11 cellular contexts compared by ENCODE assay signal in genomic region chr17:39921323-39921722, GRCh38. TPM values are rescaled to one million over a fixed set of nuclear protein-coding genes. Genes with fewer than 3 reads are reported as not detected.
DNase-seq lines count a peak whose midpoint lies in the region; ATAC-seq and TF ChIP-seq lines count a peak whose summit lies in the region.
"Had no signal": no experiment of that assay in that cellular context is flagged by ENCODE, and none has a peak within 500 bp of the region (broad histone marks: within the 10 kb centered on the region; RNA-seq: fewer than 3 reads in every experiment).

No MANE protein-coding gene starts in this region.

- no peaks in the 10 kb centered on the region for H4K20me1 ChIP-seq in PC-3 (ENCODE audit: low read length)

- no peaks in the 10 kb centered on the region for H3K9me3 Mint-ChIP-seq in activated naive CD8-positive, alpha-beta T cell (ENCODE audit: low read depth)
- H3K9me3 Mint-ChIP-seq: type B pancreatic cell had no signal

- peak overlapping the region; percentile 98 for H3K27ac Mint-ChIP-seq in activated naive CD8-positive, alpha-beta T cell

- H3K4me1 ChIP-seq in PC-3 (ENCODE audit: insufficient read depth, low read length) (peaks cover 14% of the 10 kb centered on the region), spleen (peaks cover 17 to 81% (median 63%) of the 10 kb centered on the region in 6 donors), left lung (peaks cover 11 to 38% of the 10 kb centered on the region in 2 donors)

- no peaks in the 10 kb centered on the region for H3K27me3 Mint-ChIP-seq in activated naive CD8-positive, alpha-beta T cell
- H3K27me3 Mint-ChIP-seq: type B pancreatic cell had no signal

- intact Hi-C loops in PC-3 (cut with micrococcal nuclease) = no loop called here
- intact Hi-C loops in spleen (cut with DNase I; ENCODE audit: low total_unique reads) = no loop called here
- intact Hi-C loops in left lung (cut with DNase I) = no loop called here

- no peaks in the 10 kb centered on the region; the same call in 1 of the 2 replicates for H3K36me3 ChIP-seq in PC-3 (ENCODE audit: low read depth, low read length)
- H3K36me3 ChIP-seq in spleen = peaks cover 3 to 67% (median 40%) of the 10 kb centered on the region in 6 donors
- peaks cover 0 to 52% of the 10 kb centered on the region in 2 donors for H3K36me3 ChIP-seq in left lung

- H3K27me3 ChIP-seq in PC-3 (ENCODE audit: low read length) (no peaks in the 10 kb centered on the region), spleen (replicated peaks in 1 of 7) (no peaks in the 10 kb centered on the region), left lung (no peaks in the 10 kb centered on the region)

- peaks cover 86% of the 10 kb centered on the region for H3K4me1 Mint-ChIP-seq in activated naive CD8-positive, alpha-beta T cell (ENCODE audit: low read depth)

- no peaks in the 10 kb centered on the region for H3K9me2 ChIP-seq in PC-3 (replicated peaks; ENCODE audit: low read length)

- DNase-seq in GDM1 (lab: John Stamatoyannopoulos, UW) (peak; percentile 5), PC-3 (no peak), spleen (no peak), NCI-H1105 (lab: John Stamatoyannopoulos, UW) (no peak), ureter (ENCODE audit: low spot score) (no peak), left lung (no peak), GM19238 (ENCODE audit: insufficient read length, low spot score) (no peak)
- DNase-seq: DMS153, NCI-H1092 had no signal

- H3K9me3 ChIP-seq in PC-3 (ENCODE audit: low read length) (no peaks in the 10 kb centered on the region), spleen (no peaks in the 10 kb centered on the region), left lung (no peaks in the 10 kb centered on the region)

- POLR2A ChIA-PET in PC-3 (lab: Charles Lee; ENCODE audit: unreplicated experiment) = no interaction called here

- WGBS in spleen, 5 donors = 23 to 60% (median 49%) methylated on average over 5 of the region's 5 CpGs

- H3K4me2 ChIP-seq in PC-3 (ENCODE audit: low read length) = no peak overlapping the region

- no peak overlapping the region for H2AFZ ChIP-seq in PC-3 (ENCODE audit: low read length)

- peak overlapping the region; percentile 71 for H3K4me3 Mint-ChIP-seq in activated naive CD8-positive, alpha-beta T cell
- H3K4me3 Mint-ChIP-seq: type B pancreatic cell had no signal

- H3K27ac ChIP-seq in PC-3 (ENCODE audit: low read length) (no peak overlapping the region), spleen (peak overlapping the region in 6 of 8 donors; percentile 43 to 76 (median 70)), left lung (no peak overlapping the region)

- H3K4me3 ChIP-seq in PC-3 (ENCODE audit: low read length) (no peak overlapping the region), spleen (no peak overlapping the region), left lung (no peak overlapping the region)

- CTCF ChIA-PET in PC-3 (lab: Charles Lee) = no interaction called here

- ATAC-seq in PC-3 = no peak
- no peak for ATAC-seq in left lung

- TF ChIP-seq POLR2A in spleen (IDR thresholded peaks at IDR 0.05) = no peak

- BruUV-seq in PC-3 (replicated peaks; lab: Mats Ljungman, UMichigan) = TSS peak; percentile 50

- H3F3A ChIP-seq in PC-3 (ENCODE audit: low read length, unreplicated experiment) = no peaks in the 10 kb centered on the region

- peaks cover 15% of the 10 kb centered on the region for H3K79me2 ChIP-seq in PC-3 (ENCODE audit: low read length)

- peaks cover 14% of the 10 kb centered on the region for H3K36me3 Mint-ChIP-seq in activated naive CD8-positive, alpha-beta T cell

- no peak for TF ChIP-seq CTCF in PC-3 (conservative IDR thresholded peaks at IDR 0.05; ENCODE audit: low read depth, low read length)
- no peak for TF ChIP-seq CTCF in spleen (IDR thresholded peaks at IDR 0.05 in 8 of 11, conservative IDR thresholded peaks at IDR 0.05 in 3 of 11)
- TF ChIP-seq CTCF in left lung (IDR thresholded peaks at IDR 0.05) = no peak

- H3K9ac ChIP-seq in PC-3 (ENCODE audit: low read length) = no peak overlapping the region

RNA-seq across cellular contexts. Expression of gene GSDMB, which starts 2.9 kb away (rescaled TPM):
- total RNA-seq in PC-3 (2014; rRNA removed) (3.8 and 4.8 TPM in 2 replicates), spleen (10 to 100 TPM; 15.4 to 30.0 (median 21.4) TPM), ureter (57.7 TPM), left lung (10 to 100 TPM in 1 of 2 donors, 1 to 10 TPM in 1; 9.2 to 16.7 TPM)
- polyA plus RNA-seq in spleen = 10 to 100 TPM; 13.1 to 41.9 (median 18.2) TPM

RNA-seq across cellular contexts. Expression of gene ORMDL3, which starts 6.1 kb away (rescaled TPM):
- total RNA-seq in PC-3 (2014; rRNA removed) (27.0 and 27.4 TPM in 2 replicates), spleen (10 to 100 TPM; 48.0 to 77.6 (median 58.2) TPM), ureter (147 TPM), left lung (100 to 1,000 TPM in 1 of 2 donors, 10 to 100 TPM in 1; 47.6 to 107 TPM)
- polyA plus RNA-seq in spleen = 10 to 100 TPM; 34.7 to 44.0 (median 40.5) TPM

RNA-seq across cellular contexts. Expression of gene LRRC3C, which starts 6.2 kb away (rescaled TPM):
- total RNA-seq in PC-3 (2014; rRNA removed) = not detected in 2 replicates
- total RNA-seq in spleen = not detected
- polyA plus RNA-seq in spleen = under 1 TPM in 1 of 3 donors, not detected in 2; 0.08 TPM
- total RNA-seq in ureter = not detected
- total RNA-seq in left lung = not detected

RNA-seq across cellular contexts. Expression of gene GSDMA, which starts 41.5 kb away (rescaled TPM):
- total RNA-seq in PC-3 (2014; rRNA removed) (not detected in 2 replicates), spleen (1 to 10 TPM in 1 of 7 donors, under 1 TPM in 4, not detected in 2; 0.30 to 1.2 (median 0.50) TPM), ureter (2.4 TPM), left lung (under 1 TPM in 1 of 2 donors, not detected in 1; 0.76 TPM)
- polyA plus RNA-seq in spleen = under 1 TPM in 2 of 3 donors, not detected in 1; 0.07 to 0.24 TPM

RNA-seq across cellular contexts. Expression of gene ZPBP2, which starts 53.3 kb away (rescaled TPM):
- not detected in 2 replicates for total RNA-seq in PC-3 (2014; rRNA removed)
- total RNA-seq in spleen = under 1 TPM in 3 of 7 donors, not detected in 4; 0.16 to 0.46 (median 0.17) TPM
- under 1 TPM; 0.22 to 0.29 (median 0.24) TPM for polyA plus RNA-seq in spleen
- total RNA-seq in ureter = not detected
- not detected for total RNA-seq in left lung

Comparison
In these comparisons a context has a peak if more than half of its experiments do, and no peak if none do; other contexts are left out.
1. H3K27ac ChIP-seq: peak in spleen (6 of 8); none in PC-3 (single experiment) and left lung (0 of 2).